8 cellular contexts compared by ENCODE assay signal in genomic region chr20:45880988-45881788, GRCh38. TPM values are rescaled to one million over a fixed set of nuclear protein-coding genes. Genes with fewer than 3 reads are reported as not detected.
DNase-seq lines count a peak whose midpoint lies in the region; ATAC-seq and TF ChIP-seq lines count a peak whose summit lies in the region.

TSS of gene ZSWIM1 (plus strand) at chr20:45881227. CDS start at chr20:45882593, 1,366 bp downstream.

- H3K9ac ChIP-seq in KMS-11, result peak within 1 kb of the TSS; percentile 67

- TF ChIP-seq POLR2A in esophagus squamous epithelium (IDR thresholded peaks at IDR 0.05), result peak in 2 of 4 donors; percentile 9 to 68

- H3K4me1 ChIP-seq in KMS-11 (ENCODE audit: low read depth, poor library complexity, severe bottlenecking) (peaks cover 45% of the 10 kb centered on the region), Panc1 (ENCODE audit: control insufficient read depth, insufficient read depth, low read length) (peaks cover 4% of the 10 kb centered on the region; the same call in 1 of the 2 replicates), esophagus squamous epithelium (peaks cover 5 to 33% (median 18%) of the 10 kb centered on the region in 3 donors), muscle layer of duodenum (ENCODE audit: control insufficient read depth in 1 of 2, insufficient read depth in 2 of 2, low read length in 2 of 2) (peaks cover 0 to 31% of the 10 kb centered on the region in 2 donors)

- H3K27ac Mint-ChIP-seq in activated T-cell treated with anti-CD3 and anti-CD28 coated beads, Interleukin-2, amount 50 U/mL, for 72 hours, result peak within 1 kb of the TSS; percentile 80

- peak within 1 kb of the TSS; percentile 71 for H3K4me3 ChIP-seq in KMS-11 (IDR thresholded peaks at IDR 0.05; ENCODE audit: insufficient read depth, low read depth, low read length)
- H3K4me3 ChIP-seq in Panc1 (ENCODE audit: low read depth in 2 of 2, low read length in 2 of 2), result peak within 1 kb of the TSS; percentile 70 to 95
- H3K4me3 ChIP-seq in esophagus squamous epithelium, result peak within 1 kb of the TSS; percentile 42 to 86 (median 60)
- peak within 1 kb of the TSS; percentile 79 to 85 for H3K4me3 ChIP-seq in muscle layer of duodenum (ENCODE audit: low read depth in 1 of 2, low read length in 2 of 2)

- TSS peak; percentile 92 for BruUV-seq in Panc1 (replicated peaks; lab: Mats Ljungman, UMichigan)

- peaks cover 2 to 5% of the 10 kb centered on the region in 2 donors for H3K36me3 Mint-ChIP-seq in activated T-cell treated with anti-CD3 and anti-CD28 coated beads, Interleukin-2, amount 50 U/mL, for 72 hours (ENCODE audit: insufficient read depth in 2 of 2)

- POLR2A ChIA-PET in Panc1 (lab: Charles Lee), result interaction anchor here (1.1 kb wide), 1 partner anchor 9 kb away, joined by 6 read pairs; no protein-coding TSS in a partner anchor

- CTCF ChIA-PET in Panc1 (lab: Charles Lee), result interaction anchor here (0.9 to 2.2 kb wide), 2 partner anchors 9 to 10 kb away, joined by 3 to 5 read pairs; partner anchors contain the start of gene CTSA

- 0% methylated on average over 13 to 16 of the region's 23 CpGs for WGBS in esophagus squamous epithelium, 2 donors

- ATAC-seq in GM21786 (IDR thresholded peaks at IDR 0.05; ENCODE audit: unreplicated experiment), result peak; percentile 97
- ATAC-seq in Panc1, result peak; percentile 99
- peak; percentile 94 to 97 for ATAC-seq in activated T-cell treated with anti-CD3 and anti-CD28 coated beads, Interleukin-2, amount 50 U/mL, for 72 hours (replicated peaks in 1 of 2)

- peak within 1 kb of the TSS; percentile 30 for H3K27ac ChIP-seq in KMS-11
- peak within 1 kb of the TSS; percentile 95 for H3K27ac ChIP-seq in Panc1 (ENCODE audit: low read length)
- H3K27ac ChIP-seq in esophagus squamous epithelium, result peak within 1 kb of the TSS; percentile 82 to 93 (median 90)
- H3K27ac ChIP-seq in muscle layer of duodenum (ENCODE audit: low read length), result peak within 1 kb of the TSS; percentile 92

- TF ChIP-seq CTCF in KMS-11 (conservative IDR thresholded peaks at IDR 0.05; ENCODE audit: low read depth, low read length), result no peak
- TF ChIP-seq CTCF in Panc1 (IDR thresholded peaks at IDR 0.05), result no peak
- no peak for TF ChIP-seq CTCF in esophagus squamous epithelium (IDR thresholded peaks at IDR 0.05)

- H3K4me2 ChIP-seq in KMS-11, result peak within 1 kb of the TSS; percentile 88

- no peaks in the 10 kb centered on the region for H3K9me3 ChIP-seq in Panc1 (ENCODE audit: control insufficient read depth, insufficient read depth, low read depth, low read length)
- H3K9me3 ChIP-seq in esophagus squamous epithelium, result no peaks in the 10 kb centered on the region
- no peaks in the 10 kb centered on the region for H3K9me3 ChIP-seq in muscle layer of duodenum (ENCODE audit: control insufficient read depth in 1 of 2, low read length in 2 of 2)

- H3K27me3 ChIP-seq in KMS-11 (ENCODE audit: insufficient read depth, low read depth) (no peaks in the 10 kb centered on the region), Panc1 (ENCODE audit: control insufficient read depth, insufficient read depth, low read length) (no peaks in the 10 kb centered on the region), esophagus squamous epithelium (no peaks in the 10 kb centered on the region), muscle layer of duodenum (ENCODE audit: low read depth, low read length) (no peaks in the 10 kb centered on the region)

- H3K9me3 Mint-ChIP-seq in activated T-cell treated with anti-CD3 and anti-CD28 coated beads, Interleukin-2, amount 50 U/mL, for 72 hours, result no peaks in the 10 kb centered on the region

- in situ Hi-C loops in Panc1 (cut with HindIII; ENCODE audit: low pct_unique_long_range_greater_than_20kb, low sequenced_read_pairs), result no loop called here

- H2AFZ ChIP-seq in KMS-11 (ENCODE audit: low read depth), result peak within 1 kb of the TSS; percentile 70; the same call in 1 of the 2 replicates

- H4K20me1 ChIP-seq in KMS-11 (ENCODE audit: insufficient read depth), result no peaks in the 10 kb centered on the region

- peak within 1 kb of the TSS; percentile 84 to 85 for H3K4me3 Mint-ChIP-seq in activated T-cell treated with anti-CD3 and anti-CD28 coated beads, Interleukin-2, amount 50 U/mL, for 72 hours

- H3K79me2 ChIP-seq in KMS-11 (ENCODE audit: insufficient read depth, low read depth), result peaks cover 32% of the 10 kb centered on the region

- DNase-seq in DMS79 treated with DMSO at 0.1 percent for 48 hours (lab: John Stamatoyannopoulos, UW), result peak; percentile 83
- peak; percentile 98 for DNase-seq in Panc1 (ENCODE audit: low read depth, low spot score)
- DNase-seq in activated T-cell treated with anti-CD3 and anti-CD28 coated beads, Interleukin-2, amount 50 U/mL, for 72 hours, result peak; percentile 97 to 99
- DNase-seq in esophagus squamous epithelium (lab: John Stamatoyannopoulos, UW), result peak; percentile 93
- DNase-seq in stimulated activated CD8-positive, alpha-beta memory T cell treated with anti-CD3 and anti-CD28 coated beads, Interleukin-7, amount 100 ng/mL, for 24 hours (ENCODE audit: low read depth), result peak; percentile 98

- no peaks in the 10 kb centered on the region for H3K27me3 Mint-ChIP-seq in activated T-cell treated with anti-CD3 and anti-CD28 coated beads, Interleukin-2, amount 50 U/mL, for 72 hours (ENCODE audit: low read depth)

- peaks cover 49% of the 10 kb centered on the region for H3K4me1 Mint-ChIP-seq in activated T-cell treated with anti-CD3 and anti-CD28 coated beads, Interleukin-2, amount 50 U/mL, for 72 hours (ENCODE audit: low read depth)

- H3K36me3 ChIP-seq in KMS-11 (ENCODE audit: insufficient read depth) (no peaks in the 10 kb centered on the region; the same call in 1 of the 2 replicates), Panc1 (ENCODE audit: control insufficient read depth, insufficient read depth, low read length) (0 out of 2 replicates have a peak, but pooled peaks cover 2% of the 10 kb centered on the region), esophagus squamous epithelium (peaks cover 6 to 57% (median 15%) of the 10 kb centered on the region in 3 donors), muscle layer of duodenum (ENCODE audit: control insufficient read depth in 1 of 2, insufficient read depth in 2 of 2, low read length in 2 of 2) (peaks cover 35 to 52% of the 10 kb centered on the region in 2 donors)

- intact Hi-C loops in Panc1 (cut with micrococcal nuclease; ENCODE audit: unreplicated experiment) (no loop called here), esophagus squamous epithelium (cut with DNase I) (no loop called here)

RNA-seq across cellular contexts. Expression of gene ZSWIM1, which starts in this region (rescaled TPM):
- total RNA-seq in Panc1 (2021; ENCODE audit: unreplicated experiment) (13.4 TPM), esophagus squamous epithelium (1 to 10 TPM; 6.6 to 8.8 (median 7.6) TPM)
- polyA plus RNA-seq in Panc1 (2012; ENCODE audit: insufficient read length), result 10.5 TPM
- total RNA-seq in activated T-cell treated with anti-CD3 and anti-CD28 coated beads, Interleukin-2, amount 50 U/mL, for 72 hours, result 10 to 100 TPM; 11.4 to 13.9 TPM

Comparison
In these comparisons a context has a peak if more than half of its experiments do, and no peak if none do; other contexts are left out.
1. Peak in every context shown above with its lines: DNase-seq, ATAC-seq, H3K4me3 ChIP-seq and H3K27ac ChIP-seq.
2. H3K27ac ChIP-seq: peak in every context shown above with its lines; median percentile 95 in Panc1; 92 in muscle layer of duodenum; 90 in esophagus squamous epithelium; 30 in KMS-11.